Comparison of ENCODE assay signal across 32 cellular contexts in the genomic region with DNA sequence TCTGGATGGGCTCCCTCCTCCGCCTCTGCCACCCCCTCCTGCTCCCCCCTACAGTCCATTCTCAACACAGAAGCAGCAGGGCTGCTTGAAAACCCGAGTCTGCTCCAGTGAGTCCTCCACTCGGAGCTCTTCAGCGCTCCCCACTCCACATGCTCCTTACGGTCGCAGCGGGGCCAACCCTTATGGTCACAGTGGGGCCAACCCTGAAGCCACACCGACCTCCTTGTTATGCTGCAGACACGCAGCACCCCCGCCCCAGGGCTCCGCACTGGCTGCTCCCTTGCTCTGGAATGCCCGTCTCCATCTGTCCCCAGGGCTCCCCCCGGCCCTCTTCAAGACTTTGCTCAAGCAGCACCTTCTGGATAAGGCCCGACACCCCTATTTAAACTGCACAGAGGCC. TPM values are rescaled to one million over a fixed set of nuclear protein-coding genes. Genes with fewer than 3 reads are reported as not detected.
"Had no signal": no experiment of that assay in that cellular context is flagged by ENCODE, and none has a peak within 500 bp of the region (broad histone marks: within the 10 kb centered on the region; RNA-seq: fewer than 3 reads in every experiment).

No MANE protein-coding gene starts in this region.

- H3K36me3 Mint-ChIP-seq: naive B cell; natural killer cell treated with Interleukin-12 subunit alpha and Interleukin-12 subunit beta and Interleukin-15 and Interleukin-18, amount 100 ng/mL, for 72 hours had no signal

- H3K9ac ChIP-seq: parathyroid adenoma had no signal

- H3K4me2 ChIP-seq: smooth muscle cell had no signal

- H3K9me3 ChIP-seq: esophagus muscularis mucosa, heart right ventricle, mucosa of descending colon, right lobe of liver, testis, tibial artery had no signal

- FAIRE-seq: endothelial cell of umbilical vein, islet of Langerhans had no signal

- DNase-seq: dermis blood vessel endothelial cell; effector memory CD4-positive, alpha-beta T cell; foreskin melanocyte; glutamatergic neuron; heart right ventricle; hippocampal formation; kidney glomerular epithelial cell; left ventricle myocardium superior; naive B cell; occipital lobe; right lobe of liver; stimulated activated CD4-positive, alpha-beta T cell treated with anti-CD3 and anti-CD28 coated beads, Interleukin-2, amount 100 ng/mL, for 24 hours; stimulated activated CD4-positive, alpha-beta T cell treated with anti-CD3 and anti-CD28 coated beads, Interleukin-4, amount 100 ng/mL, for 24 hours; stimulated activated naive CD8-positive, alpha-beta T cell treated with anti-CD3 and anti-CD28 coated beads, Interleukin-15, Interleukin-2, amounts not matched to agents 100 U/mL and 50 U/mL, for 24 hours; substantia nigra; tibial artery had no signal

- H3K27ac Mint-ChIP-seq: memory B cell; natural killer cell treated with Interleukin-12 subunit alpha and Interleukin-12 subunit beta and Interleukin-15 and Interleukin-18, amount 100 ng/mL, for 72 hours; progenitor cell of endocrine pancreas; stimulated activated effector memory CD8-positive, alpha-beta T cell treated with anti-CD3 and anti-CD28 coated beads, Interleukin-12 subunit alpha, Interleukin-12 subunit beta, amount 100 ng/mL, for 72 hours; type B pancreatic cell had no signal

- H3K27ac ChIP-seq: coronary artery, esophagus muscularis mucosa, parathyroid adenoma, right lobe of liver, tibial artery had no signal

- H3K4me3 ChIP-seq: coronary artery, esophagus muscularis mucosa, heart right ventricle, lung, mucosa of descending colon, right lobe of liver, smooth muscle cell, testis, tibial artery had no signal

- H3K9me3 Mint-ChIP-seq: memory B cell; mesothelial cell of epicardium; naive B cell; natural killer cell treated with Interleukin-12 subunit alpha and Interleukin-12 subunit beta and Interleukin-15 and Interleukin-18, amount 100 ng/mL, for 72 hours; stimulated activated effector memory CD8-positive, alpha-beta T cell treated with anti-CD3 and anti-CD28 coated beads, Interleukin-12 subunit alpha, Interleukin-12 subunit beta, amount 100 ng/mL, for 72 hours; type B pancreatic cell had no signal

- ATAC-seq: left ventricle myocardium superior; mucosa of descending colon; stimulated activated naive CD8-positive, alpha-beta T cell treated with anti-CD3 and anti-CD28 coated beads, Interleukin-15, Interleukin-2, amounts not matched to agents 100 U/mL and 50 U/mL, for 24 hours had no signal

- H3K4me1 Mint-ChIP-seq: memory B cell had no signal

- H3K27me3 Mint-ChIP-seq: memory B cell; naive B cell; natural killer cell treated with Interleukin-12 subunit alpha and Interleukin-12 subunit beta and Interleukin-15 and Interleukin-18, amount 100 ng/mL, for 72 hours; type B pancreatic cell had no signal

- H3K79me2 ChIP-seq: parathyroid adenoma had no signal

- H2AFZ ChIP-seq: parathyroid adenoma had no signal

- H3K4me3 Mint-ChIP-seq: memory B cell; mesothelial cell of epicardium; naive B cell; natural killer cell treated with Interleukin-12 subunit alpha and Interleukin-12 subunit beta and Interleukin-15 and Interleukin-18, amount 100 ng/mL, for 72 hours; stimulated activated effector memory CD8-positive, alpha-beta T cell treated with anti-CD3 and anti-CD28 coated beads, Interleukin-12 subunit alpha, Interleukin-12 subunit beta, amount 100 ng/mL, for 72 hours; type B pancreatic cell had no signal

- H3K27me3 ChIP-seq: esophagus muscularis mucosa, heart right ventricle, right lobe of liver, testis, tibial artery had no signal

RNA-seq across cellular contexts. Expression of a gene that starts 36.9 kb away (rescaled TPM):
- total RNA-seq: endothelial cell of umbilical vein; epithelial cell of proximal tubule; natural killer cell treated with Interleukin-12 subunit alpha and Interleukin-12 subunit beta and Interleukin-15 and Interleukin-18, amount 100 ng/mL, for 72 hours; progenitor cell of endocrine pancreas had no signal
- polyA plus RNA-seq: endothelial cell of umbilical vein, smooth muscle cell had no signal
